ENCODE assay signal across 21 cellular contexts in genomic region chr10:14688606-14689005, GRCh38.
DNase-seq lines count a peak whose midpoint lies in the region; ATAC-seq and TF ChIP-seq lines count a peak whose summit lies in the region.
"Had no signal": no experiment of that assay in that cellular context is flagged by ENCODE, and none has a peak within 500 bp of the region (broad histone marks: within the 10 kb centered on the region; RNA-seq: fewer than 3 reads in every experiment).

No MANE protein-coding gene starts in this region.

- ATAC-seq in activated naive CD8-positive, alpha-beta T cell treated with anti-CD3 and anti-CD28 coated beads, Interleukin-2, amount 50 U/mL, for 24 hours: no peak
- ATAC-seq in upper lobe of right lung (peak; percentile 53), sciatic nerve (no peak)
- ATAC-seq: Panc1 had no signal

- H3K27ac Mint-ChIP-seq in activated naive CD8-positive, alpha-beta T cell treated with anti-CD3 and anti-CD28 coated beads, Interleukin-2, amount 50 U/mL, for 24 hours: peak overlapping the region; percentile 3
- H3K27ac Mint-ChIP-seq in activated naive CD8-positive, alpha-beta T cell treated with anti-CD3 and anti-CD28 coated beads for 36 hours: no peak overlapping the region
- H3K27ac Mint-ChIP-seq: activated B cell treated with CpG ODN at 0.5 μM for 24 hours; activated naive CD4-positive, alpha-beta T cell treated with anti-CD3 and anti-CD28 coated beads, Interleukin-2, amount 50 U/mL, for 24 hours; memory B cell had no signal

- intact Hi-C loops in upper lobe of right lung (cut with DNase I) (no loop called here), sciatic nerve (cut with DNase I) (no loop called here)

- H3K4me1 Mint-ChIP-seq in activated naive CD8-positive, alpha-beta T cell treated with anti-CD3 and anti-CD28 coated beads, Interleukin-2, amount 50 U/mL, for 24 hours: peaks cover 10% of the 10 kb centered on the region
- peaks cover 9% of the 10 kb centered on the region for H3K4me1 Mint-ChIP-seq in activated naive CD8-positive, alpha-beta T cell treated with anti-CD3 and anti-CD28 coated beads for 36 hours

- TF ChIP-seq CTCF in fibroblast of pulmonary artery (IDR thresholded peaks at IDR 0.05; ENCODE audit: low read length, missing control alignments) (no peak), upper lobe of right lung (IDR thresholded peaks at IDR 0.05) (no peak)

- no peaks in the 10 kb centered on the region for H3K36me3 ChIP-seq in upper lobe of right lung
- H3K36me3 ChIP-seq: esophagus squamous epithelium, ovary, spleen had no signal

- no peaks in the 10 kb centered on the region for H3K9me3 Mint-ChIP-seq in activated naive CD8-positive, alpha-beta T cell treated with anti-CD3 and anti-CD28 coated beads, Interleukin-2, amount 50 U/mL, for 24 hours
- no peaks in the 10 kb centered on the region for H3K9me3 Mint-ChIP-seq in activated naive CD8-positive, alpha-beta T cell treated with anti-CD3 and anti-CD28 coated beads for 36 hours
- H3K9me3 Mint-ChIP-seq: activated B cell treated with CpG ODN at 0.5 μM for 24 hours; activated naive CD4-positive, alpha-beta T cell treated with anti-CD3 and anti-CD28 coated beads, Interleukin-2, amount 50 U/mL, for 24 hours; memory B cell had no signal

- H3K36me3 Mint-ChIP-seq in activated naive CD8-positive, alpha-beta T cell treated with anti-CD3 and anti-CD28 coated beads, Interleukin-2, amount 50 U/mL, for 24 hours (ENCODE audit: low read depth): no peaks in the 10 kb centered on the region
- H3K36me3 Mint-ChIP-seq in activated naive CD8-positive, alpha-beta T cell treated with anti-CD3 and anti-CD28 coated beads for 36 hours: no peaks in the 10 kb centered on the region
- H3K36me3 Mint-ChIP-seq: activated naive CD4-positive, alpha-beta T cell treated with anti-CD3 and anti-CD28 coated beads, Interleukin-2, amount 50 U/mL, for 24 hours; memory B cell had no signal

- no peaks in the 10 kb centered on the region for H3K4me1 ChIP-seq in upper lobe of right lung
- H3K4me1 ChIP-seq: spleen had no signal

- no peaks in the 10 kb centered on the region for H3K27me3 Mint-ChIP-seq in activated naive CD8-positive, alpha-beta T cell treated with anti-CD3 and anti-CD28 coated beads, Interleukin-2, amount 50 U/mL, for 24 hours
- no peaks in the 10 kb centered on the region for H3K27me3 Mint-ChIP-seq in activated naive CD8-positive, alpha-beta T cell treated with anti-CD3 and anti-CD28 coated beads for 36 hours
- H3K27me3 Mint-ChIP-seq: activated B cell treated with CpG ODN at 0.5 μM for 24 hours; activated naive CD4-positive, alpha-beta T cell treated with anti-CD3 and anti-CD28 coated beads, Interleukin-2, amount 50 U/mL, for 24 hours; memory B cell had no signal

- H3K4me3 Mint-ChIP-seq in activated naive CD8-positive, alpha-beta T cell treated with anti-CD3 and anti-CD28 coated beads, Interleukin-2, amount 50 U/mL, for 24 hours: no peak overlapping the region
- H3K4me3 Mint-ChIP-seq in activated naive CD8-positive, alpha-beta T cell treated with anti-CD3 and anti-CD28 coated beads for 36 hours: no peak overlapping the region
- H3K4me3 Mint-ChIP-seq: activated B cell treated with CpG ODN at 0.5 μM for 24 hours; activated naive CD4-positive, alpha-beta T cell treated with anti-CD3 and anti-CD28 coated beads, Interleukin-2, amount 50 U/mL, for 24 hours; memory B cell had no signal

- DNase-seq in activated naive CD8-positive, alpha-beta T cell treated with anti-CD3 and anti-CD28 coated beads, Interleukin-2, amount 50 U/mL, for 24 hours: no peak
- DNase-seq in activated naive CD8-positive, alpha-beta T cell treated with anti-CD3 and anti-CD28 coated beads for 36 hours: no peak
- DNase-seq in SK-N-DZ (ENCODE audit: low spot score) (peak; percentile 42), fibroblast of pulmonary artery (ENCODE audit: low read depth) (peak; percentile 63), upper lobe of right lung (no peak), sciatic nerve (ENCODE audit: low spot score) (no peak), NCI-H2196 treated with DMSO at 0.1 percent for 48 hours (lab: John Stamatoyannopoulos, UW; ENCODE audit: unreplicated experiment) (no peak)
- no peak for DNase-seq in central memory CD4-positive, alpha-beta T cell
- DNase-seq: activated B cell treated with CpG ODN at 0.5 μM for 24 hours; activated CD8-positive, alpha-beta memory T cell treated with anti-CD3 and anti-CD28 coated beads, Interleukin-2, amount 50 U/mL, for 4 hours; cortex of kidney; DMS79; esophagus squamous epithelium; NCI-H524; ovary; spleen; SW 1271 had no signal

- no peak overlapping the region for H3K27ac ChIP-seq in upper lobe of right lung
- H3K27ac ChIP-seq: esophagus squamous epithelium, ovary, spleen had no signal

- H3K4me3 ChIP-seq in fibroblast of pulmonary artery (replicated peaks; ENCODE audit: low read depth, low read length) (no peak overlapping the region), upper lobe of right lung (no peak overlapping the region)
- H3K4me3 ChIP-seq: A549, esophagus squamous epithelium, ovary, spleen had no signal

- H3K27me3 ChIP-seq in upper lobe of right lung: no peaks in the 10 kb centered on the region
- H3K27me3 ChIP-seq: ovary, spleen had no signal

- no peaks in the 10 kb centered on the region for H3K9me3 ChIP-seq in upper lobe of right lung
- H3K9me3 ChIP-seq: A549, esophagus squamous epithelium, ovary, spleen had no signal

Comparison
In these comparisons a context has a peak if more than half of its experiments do, and no peak if none do; other contexts are left out.
1. DNase-seq: peak in SK-N-DZ (single experiment) and fibroblast of pulmonary artery (single experiment); none in activated naive CD8-positive, alpha-beta T cell treated with anti-CD3 and anti-CD28 coated beads, Interleukin-2, amount 50 U/mL, for 24 hours (single experiment), activated naive CD8-positive, alpha-beta T cell treated with anti-CD3 and anti-CD28 coated beads for 36 hours (single experiment), upper lobe of right lung (single experiment), central memory CD4-positive, alpha-beta T cell (single experiment), sciatic nerve (single experiment) and NCI-H2196 treated with DMSO at 0.1 percent for 48 hours (single experiment).